1 cellular context compared by ENCODE assay signal in the genomic region with DNA sequence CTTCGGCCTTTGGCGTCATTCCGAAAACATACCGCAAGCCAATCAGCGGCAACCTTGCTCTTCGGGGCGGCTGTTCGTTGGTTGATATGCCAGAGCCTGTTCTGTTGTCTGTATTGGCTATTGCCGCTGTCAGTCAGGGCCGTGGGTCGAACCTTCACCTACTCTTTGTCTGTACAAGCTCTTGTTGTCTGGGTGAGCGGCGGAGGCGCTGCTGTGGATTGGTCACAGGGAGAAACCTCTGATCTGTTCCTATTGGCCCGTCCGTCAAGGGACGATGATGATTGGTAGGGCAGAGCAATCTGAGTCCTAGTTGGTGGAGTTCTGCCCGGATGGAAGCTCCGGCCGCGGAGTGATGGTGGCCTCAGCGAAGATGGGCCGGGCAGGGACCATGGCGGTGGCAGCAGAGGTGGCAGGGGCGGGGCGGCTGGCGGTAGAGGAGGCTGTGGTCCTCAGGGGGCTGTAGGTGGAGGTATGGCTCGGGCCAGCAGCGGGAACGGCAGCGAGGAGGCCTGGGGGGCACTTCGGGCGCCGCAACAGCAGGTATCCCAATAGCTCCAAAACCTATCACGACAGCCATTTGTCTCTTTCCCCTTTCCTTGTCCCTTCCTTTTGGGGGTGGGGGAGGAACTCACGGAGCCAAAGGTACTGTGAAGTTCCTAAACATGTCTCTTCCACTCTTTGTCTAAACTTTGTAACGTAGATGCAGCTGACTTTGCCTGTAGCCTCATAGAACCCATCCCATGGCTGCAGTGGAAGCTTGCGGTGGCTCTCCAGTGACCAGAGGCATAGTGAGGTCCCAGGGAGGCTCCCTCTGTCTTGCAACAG.
TF ChIP-seq lines count a peak whose summit lies in the region.

WBP1 (plus strand) TSS at position 307 of the 825 bp plus-strand sequence; CDS start at position 472, 165 bp downstream.

TF ChIP-seq in HepG2, 621 proteins besides CTCF, POLR2A, EP300 and RAD21 (continued from another document):
- no peak for TF ChIP-seq ZUFSP (CRISPR knock-in tag; IDR thresholded peaks at IDR 0.05; ENCODE audit: borderline replicate concordance)
